Comparison of ENCODE assay signal across 20 cellular contexts in the genomic region with DNA sequence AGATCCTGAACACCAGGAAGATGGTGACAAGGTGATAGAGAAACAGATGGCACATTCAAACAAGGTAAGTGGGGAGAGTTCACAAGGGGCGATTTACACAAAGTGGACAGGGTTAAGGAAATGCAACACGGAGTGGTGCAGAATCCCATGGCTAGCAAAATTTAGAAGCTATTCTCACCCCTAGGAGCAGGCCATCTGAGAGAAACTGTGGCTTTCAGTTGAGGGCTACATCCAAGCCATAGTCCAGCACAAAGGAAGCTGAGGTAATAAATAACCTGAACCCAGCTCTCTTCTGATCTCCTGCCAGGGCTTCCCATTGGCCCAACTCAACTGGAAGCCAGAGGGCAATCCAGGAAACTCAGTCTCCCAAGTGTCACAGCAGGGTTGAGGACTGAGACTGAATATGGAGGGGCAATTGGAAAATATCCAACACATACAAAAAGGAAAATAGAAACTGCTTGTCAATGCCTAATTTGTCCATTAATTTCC. TPM values are rescaled to one million over a fixed set of nuclear protein-coding genes. Genes with fewer than 3 reads are reported as not detected.
DNase-seq lines count a peak whose midpoint lies in the region; ATAC-seq, FAIRE-seq and TF ChIP-seq lines count a peak whose summit lies in the region.
"Had no signal": no experiment of that assay in that cellular context is flagged by ENCODE, and none has a peak within 500 bp of the region (broad histone marks: within the 10 kb centered on the region; RNA-seq: fewer than 3 reads in every experiment).

No MANE protein-coding gene starts in this region.

- no peak overlapping the region for H3K27ac ChIP-seq in CD4-positive, alpha-beta memory T cell (ENCODE audit: low read depth, low read length)
- H3K27ac ChIP-seq in HCT116 (ENCODE audit: low read depth, low read length) (no peak overlapping the region), K562 (ENCODE audit: extremely low read depth, low read depth, low read length) (no peak overlapping the region)
- H3K27ac ChIP-seq: BLaER1, epithelial cell of prostate, lower lobe of right lung, neutrophil had no signal

- no peaks in the 10 kb centered on the region for H3K9me1 ChIP-seq in K562 (ENCODE audit: control insufficient read depth, insufficient read depth, low read length)

- no peaks in the 10 kb centered on the region for H4K20me1 ChIP-seq in HCT116 (ENCODE audit: insufficient read depth)
- H4K20me1 ChIP-seq in K562 (replicated peaks; ENCODE audit: control insufficient read depth, insufficient read depth, low read length), result 0 out of 2 replicates have a peak, but pooled peaks cover 3% of the 10 kb centered on the region

- peaks cover 16 to 40% (median 26%) of the 10 kb centered on the region in 4 donors for H3K4me1 Mint-ChIP-seq in CD4-positive, alpha-beta memory T cell
- peaks cover 22 to 33% of the 10 kb centered on the region in 2 donors for H3K4me1 Mint-ChIP-seq in natural killer cell

- no TSS peak for BruUV-seq in HCT116 (replicated peaks; lab: Mats Ljungman, UMichigan)
- no TSS peak for BruUV-seq in K562 (replicated peaks; lab: Mats Ljungman, UMichigan)

- no peak for TF ChIP-seq POLR2A in HCT116 (IDR thresholded peaks at IDR 0.05; ENCODE audit: borderline replicate concordance, extremely low read depth, insufficient read depth, insufficient read length)
- no peak for TF ChIP-seq POLR2A in K562 (conservative IDR thresholded peaks at IDR 0.05)

- H3K79me2 ChIP-seq in HCT116 (ENCODE audit: insufficient read depth, low read length) (peaks cover 33% of the 10 kb centered on the region), K562 (ENCODE audit: control insufficient read depth, insufficient read depth, low read length) (peaks cover 38% of the 10 kb centered on the region)

- TF ChIP-seq EP300 in K562 (IDR thresholded peaks at IDR 0.05; ENCODE audit: low read length), result no peak

- H3K9ac ChIP-seq in HCT116 (ENCODE audit: low read length), result no peak overlapping the region
- H3K9ac ChIP-seq in K562 (ENCODE audit: insufficient read depth in 1 of 2, low read depth in 2 of 2, low read length in 2 of 2), result 0 out of 4 replicates have a peak overlapping the region, but pooled peaks of 1 of the 2 experiments have one; percentile 75
- H3K9ac ChIP-seq: BLaER1 had no signal

- H3K4me1 ChIP-seq in CD4-positive, alpha-beta memory T cell (ENCODE audit: insufficient read depth, low read length), result peaks cover 28% of the 10 kb centered on the region
- peaks cover 6 to 22% of the 10 kb centered on the region in 2 experiments; a peak in 3 of 4 replicates for H3K4me1 ChIP-seq in HCT116 (ENCODE audit: control insufficient read depth in 1 of 2, insufficient read depth in 2 of 2, low read length in 2 of 2)
- peaks cover 12 to 18% of the 10 kb centered on the region in 2 experiments; a peak in 4 of 5 replicates for H3K4me1 ChIP-seq in K562 (replicated peaks in 1 of 2; ENCODE audit: control insufficient read depth in 2 of 2, insufficient read depth in 2 of 2, low read length in 2 of 2)

- 56% methylated on average over 2 of the region's 2 CpGs for WGBS in K562 (ENCODE audit: insufficient coverage, low coverage, missing lambda C conversion rate)

- H3K4me3 ChIP-seq in CD4-positive, alpha-beta memory T cell (ENCODE audit: low read length in 2 of 2), result no peak overlapping the region
- H3K4me3 ChIP-seq in HCT116 (replicated peaks in 1 of 2; ENCODE audit: low read depth in 1 of 2, low read length in 2 of 2), result no peak overlapping the region
- H3K4me3 ChIP-seq in K562, result no peak overlapping the region

- CTCF ChIA-PET in CD4-positive, alpha-beta memory T cell (lab: Charles Lee; ENCODE audit: partially characterized antibody), result interaction anchor here (1.0 to 1.4 kb wide), 2 partner anchors 30 to 39 kb away, joined by 4 read pairs; no protein-coding TSS in a partner anchor
- CTCF ChIA-PET in HCT116 (lab: Charles Lee) (no interaction called here), K562 (lab: Yijun Ruan, JAX; ENCODE audit: low intra/inter-chr PET ratio) (no interaction called here)

- H3K27ac Mint-ChIP-seq in CD4-positive, alpha-beta memory T cell, result peak overlapping the region in 2 of 7 donors; percentile 21 to 79
- H3K27ac Mint-ChIP-seq in natural killer cell, result no peak overlapping the region

- RAD21 ChIA-PET in HCT116 (lab: Charles Lee; ENCODE audit: low non-redundant PET in 1 of 2, low total read pairs in 2 of 2, uncharacterized antibody in 2 of 2, unreplicated experiment in 2 of 2), result no interaction called here

- H2AFZ ChIP-seq in HCT116 (ENCODE audit: low read depth, low read length, poor library complexity, severe bottlenecking) (no peak overlapping the region), K562 (ENCODE audit: low read depth, low read length) (peak overlapping the region; percentile 99)

- no peaks in the 10 kb centered on the region for H3K9me2 ChIP-seq in HCT116 (ENCODE audit: insufficient read depth)

- H3K36me3 ChIP-seq in CD4-positive, alpha-beta memory T cell (ENCODE audit: insufficient read depth, low read length), result no peaks in the 10 kb centered on the region
- H3K36me3 ChIP-seq in HCT116 (ENCODE audit: control insufficient read depth in 1 of 2, insufficient read depth in 2 of 2, low read length in 2 of 2), result no peaks in the 10 kb centered on the region
- peaks cover 3% of the 10 kb centered on the region; the same call in 2 of the 3 replicates for H3K36me3 ChIP-seq in K562 (ENCODE audit: control insufficient read depth, insufficient read depth, low read length)
- H3K36me3 ChIP-seq: gastroesophageal sphincter, lower lobe of right lung, neutrophil, sigmoid colon had no signal

- no peaks in the 10 kb centered on the region for H3K9me3 ChIP-seq in CD4-positive, alpha-beta memory T cell (ENCODE audit: control insufficient read depth in 1 of 2, low read length in 2 of 2)
- H3K9me3 ChIP-seq in HCT116 (ENCODE audit: control insufficient read depth in 1 of 2, insufficient read depth in 1 of 2, low read depth in 1 of 2, low read length in 2 of 2), result no peaks in the 10 kb centered on the region
- no peaks in the 10 kb centered on the region for H3K9me3 ChIP-seq in K562 (replicated peaks; ENCODE audit: control insufficient read depth, insufficient read depth, low read depth, low read length)
- H3K9me3 ChIP-seq: BLaER1, gastroesophageal sphincter, lower lobe of right lung, neutrophil, sigmoid colon had no signal

- TF ChIP-seq CTCF in HCT116 (IDR thresholded peaks at IDR 0.05 in 2 of 3, conservative IDR thresholded peaks at IDR 0.05 in 1 of 3; ENCODE audit: borderline replicate concordance in 1 of 3, insufficient read depth in 1 of 3, low read depth in 2 of 3, low read length in 2 of 3), result no peak
- no peak for TF ChIP-seq CTCF in K562 (IDR thresholded peaks at IDR 0.05 in 2 of 3, conservative IDR thresholded peaks at IDR 0.05 in 1 of 3; ENCODE audit: insufficient read depth in 2 of 3, low read depth in 1 of 3, low read length in 3 of 3)
- TF ChIP-seq CTCF in natural killer cell (IDR thresholded peaks at IDR 0.05), result no peak

- peak overlapping the region; percentile 88 for H3K4me2 ChIP-seq in HCT116 (ENCODE audit: low read length)
- H3K4me2 ChIP-seq in K562 (ENCODE audit: insufficient read depth, low read length), result peak overlapping the region; percentile 95

- H3K9me3 Mint-ChIP-seq in CD4-positive, alpha-beta memory T cell, result peaks cover 0 to 2% (median 0%) of the 10 kb centered on the region in 8 donors
- H3K9me3 Mint-ChIP-seq in natural killer cell, result no peaks in the 10 kb centered on the region

- intact Hi-C loops in CD4-positive, alpha-beta memory T cell (cut with micrococcal nuclease), result no loop called here
- intact Hi-C loops in HCT116 (cut with micrococcal nuclease) (loop anchor here (5.0 to 10.0 kb wide), 2 partner anchors 34 to 146 kb away; a partner anchor contains a TSS), K562 (cut with micrococcal nuclease) (no loop called here), natural killer cell (cut with micrococcal nuclease) (loop anchor here (10.0 kb wide), 1 partner anchor 144 kb away; a partner anchor contains a TSS)

- H3K4me3 Mint-ChIP-seq in CD4-positive, alpha-beta memory T cell, result peak overlapping the region in 7 of 8 donors; percentile 92 to 98 (median 95)
- H3K4me3 Mint-ChIP-seq in natural killer cell, result peak overlapping the region; percentile 96

- H3K36me3 Mint-ChIP-seq in CD4-positive, alpha-beta memory T cell, result peaks cover 0 to 4% of the 10 kb centered on the region in 2 donors
- H3K36me3 Mint-ChIP-seq in natural killer cell, result no peaks in the 10 kb centered on the region

- TF ChIP-seq RAD21 in HCT116 (IDR thresholded peaks at IDR 0.05; ENCODE audit: low read depth) (no peak), K562 (CRISPR knock-in tag; conservative IDR thresholded peaks at IDR 0.05 in 1 of 2, IDR thresholded peaks at IDR 0.05 in 1 of 2) (no peak)

- POLR2A ChIA-PET in CD4-positive, alpha-beta memory T cell (lab: Charles Lee; ENCODE audit: partially characterized antibody), result interaction anchor here (1.3 to 2.8 kb wide), 2 partner anchors 32 to 251 kb away, joined by 7 to 32 read pairs; a partner anchor contains a TSS
- POLR2A ChIA-PET in HCT116 (lab: Charles Lee) (no interaction called here), K562 (lab: Yijun Ruan, JAX) (interaction anchor here (0.8 to 1.4 kb wide), 3 partner anchors 13 to 39 kb away, joined by 3 to 4 read pairs (median 4); no protein-coding TSS in a partner anchor)

- H3K27me3 ChIP-seq in CD4-positive, alpha-beta memory T cell (ENCODE audit: insufficient read depth, low read length), result no peaks in the 10 kb centered on the region
- H3K27me3 ChIP-seq in HCT116 (ENCODE audit: insufficient read depth, low read length), result no peaks in the 10 kb centered on the region
- no peaks in the 10 kb centered on the region for H3K27me3 ChIP-seq in K562 (ENCODE audit: control insufficient read depth in 2 of 2, insufficient read depth in 2 of 2, low read length in 2 of 2)
- H3K27me3 ChIP-seq: BLaER1, gastroesophageal sphincter, neutrophil, sigmoid colon had no signal

- FAIRE-seq in K562 (lab: Jason Lieb, UNC), result no peak

- H3K27me3 Mint-ChIP-seq in CD4-positive, alpha-beta memory T cell, result no peaks in the 10 kb centered on the region
- no peaks in the 10 kb centered on the region for H3K27me3 Mint-ChIP-seq in natural killer cell (ENCODE audit: low read depth in 2 of 2)

- DNase-seq in CD4-positive, alpha-beta memory T cell, result no peak
- DNase-seq in HCT116 (ENCODE audit: low read depth, low spot score) (no peak), K562 (ENCODE audit: extremely low read depth in 1 of 4, low spot score in 3 of 4) (no peak), natural killer cell (no peak), ecto neural progenitor cell (ENCODE audit: low spot score) (no peak), amygdala (lab: John Stamatoyannopoulos, UW) (no peak)
- DNase-seq: activated CD8-positive, alpha-beta memory T cell treated with anti-CD3 and anti-CD28 coated beads, Interleukin-2, amount 50 U/mL, for 4 hours; GOT3; lower lobe of right lung; NCI-H2107; sigmoid colon; stimulated activated CD4-positive, alpha-beta T cell treated with anti-CD3 and anti-CD28 coated beads, Interleukin-2, amount 100 ng/mL, for 48 hours; stimulated activated CD8-positive, alpha-beta memory T cell treated with anti-CD3 and anti-CD28 coated beads, Interleukin-4, amount 100 ng/mL, for 48 hours; SW 1271 had no signal

- ATAC-seq in HCT116, result no peak
- no peak for ATAC-seq in K562
- no peak for ATAC-seq in natural killer cell
- no peak for ATAC-seq in HG02610 (IDR thresholded peaks at IDR 0.05; ENCODE audit: unreplicated experiment)
- no peak for ATAC-seq in GM18861 (IDR thresholded peaks at IDR 0.05; ENCODE audit: unreplicated experiment)
- ATAC-seq: gastroesophageal sphincter had no signal

- in situ Hi-C loops in K562 (cut with MboI), result no loop called here

RNA-seq across cellular contexts. Expression of a gene that starts 1.2 kb away (rescaled TPM):
- total RNA-seq in CD4-positive, alpha-beta memory T cell, result 10 to 100 TPM; 30.0 to 31.5 TPM
- polyA plus RNA-seq in CD4-positive, alpha-beta memory T cell, result 1 to 10 TPM in 1 of 2 donors, under 1 TPM in 1; 0.57 to 3.8 TPM
- total RNA-seq in HCT116 (2021; ENCODE audit: unreplicated experiment) (19.9 TPM), K562 (2014; rRNA removed) (5.8 and 7.9 TPM in 2 replicates), K562 (2014; rRNA removed; fragmentation: Illumina TruSeq; extraction: Trizol) (13.9 and 14.3 TPM in 2 replicates), K562 (2015; rRNA removed; fragmentation: Illumina TruSeq; extraction: Trizol) (14.0 and 15.0 TPM in 2 replicates), K562 (2021) (24.2 and 26.9 TPM in 2 replicates), natural killer cell (10 to 100 TPM; 15.5 to 24.4 (median 17.4) TPM)
- polyA plus RNA-seq in HCT116 (2012), result 3.7 and 4.7 TPM in 2 replicates
- total RNA-seq in K562 (2011; cell fraction: chromatin; rRNA removed; ENCODE audit: low replicate concordance), result 68.7 and 76.5 TPM in 2 replicates
- 40.7 and 42.0 TPM in 2 replicates for total RNA-seq in K562 (2011; cell fraction: nucleolus; rRNA removed)
- total RNA-seq in K562 (2011; cell fraction: nucleoplasm; rRNA removed), result 53.5 and 72.7 TPM in 2 replicates
- polyA plus RNA-seq in K562 (2011; rRNA removed) (10.6 and 11.8 TPM in 2 replicates), K562 (2014; fragmentation: Illumina TruSeq; extraction: Trizol) (9.5 and 9.9 TPM in 2 replicates), K562 (2014; fragmentation: Nextera tagmentation; extraction: Ambion mirVana) (1 to 10 TPM; 1.2 to 1.8 TPM), K562 (2014; rRNA removed) (12.4 and 13.1 TPM in 2 replicates)
- polyA plus RNA-seq in K562 (2011; cell fraction: cytosol; rRNA removed), result 4.0 and 6.6 TPM in 2 replicates
- 22.0 and 24.1 TPM in 2 replicates for polyA plus RNA-seq in K562 (2011; cell fraction: nucleus; rRNA removed)
- polyA plus RNA-seq in K562 (2012), result 6.6 and 7.6 TPM in 2 replicates
- polyA minus RNA-seq in K562 (2011; rRNA and poly(A)+ RNA removed), result 22.8 and 24.7 TPM in 2 replicates
- 8.6 and 11.1 TPM in 2 replicates for polyA minus RNA-seq in K562 (2011; cell fraction: cytosol; rRNA and poly(A)+ RNA removed)
- polyA minus RNA-seq in K562 (2011; cell fraction: nucleus; rRNA and poly(A)+ RNA removed), result 14.1 and 22.8 TPM in 2 replicates

Comparison
In these comparisons a context has a peak if more than half of its experiments do, and no peak if none do; other contexts are left out.
1. intact Hi-C loops: an anchor here in HCT116 (5.0 to 10.0 kb wide) and natural killer cell (10.0 kb wide); none called in CD4-positive, alpha-beta memory T cell and K562.